Comparison of ENCODE assay signal across 8 cellular contexts in genomic region chr11:134625151-134625550, GRCh38.
"Had no signal": no experiment of that assay in that cellular context is flagged by ENCODE, and none has a peak within 500 bp of the region (broad histone marks: within the 10 kb centered on the region; RNA-seq: fewer than 3 reads in every experiment).

No MANE protein-coding gene starts in this region.

- H3K9me3 ChIP-seq: HAP-1 had no signal

- H3K4me3 Mint-ChIP-seq: HFFc6 had no signal

- FAIRE-seq: HTR-8/SVneo had no signal

- H3K27ac Mint-ChIP-seq: HFFc6 had no signal

- ATAC-seq: HCT116 had no signal

- H3K27ac ChIP-seq: GM23248 had no signal

- H3K9ac ChIP-seq: GM23248 had no signal

- H3K4me1 ChIP-seq: HAP-1 had no signal

- H3K36me3 ChIP-seq: HAP-1 had no signal

- DNase-seq: GM23248, GOT3, H7, HFFc6, IMR-90 had no signal

- H3K4me3 ChIP-seq: GM23248, HAP-1 had no signal
